ENCODE assay signal across 32 cellular contexts in the genomic region with DNA sequence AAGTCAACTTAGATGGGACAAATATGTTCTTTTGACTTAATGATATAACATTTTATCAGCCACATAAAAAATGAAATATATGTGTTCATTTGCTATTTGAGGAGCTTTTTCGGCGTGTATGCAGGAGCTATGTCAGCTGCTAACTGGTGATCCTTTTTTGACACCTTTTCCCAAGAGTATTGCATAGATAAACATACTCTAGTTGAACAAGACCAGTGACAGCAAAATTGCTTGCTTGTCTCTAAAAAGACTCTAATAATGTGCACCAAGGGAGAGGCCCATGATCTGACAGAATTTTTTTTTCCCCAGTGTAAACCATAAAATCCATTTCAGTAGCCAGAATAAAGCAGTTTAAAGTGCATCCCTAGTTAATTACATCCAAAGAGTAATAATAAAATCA.
"Had no signal": no experiment of that assay in that cellular context is flagged by ENCODE, and none has a peak within 500 bp of the region (broad histone marks: within the 10 kb centered on the region; RNA-seq: fewer than 3 reads in every experiment).

No MANE protein-coding gene starts in this region.

- H3K4me3 ChIP-seq: neural progenitor cell, ovary, psoas muscle, right lobe of liver, sigmoid colon, spleen, suprapubic skin, testis, tibial artery, transverse colon, upper lobe of right lung, uterus had no signal

- DNase-seq: naive thymus-derived CD8-positive, alpha-beta T cell; nephron progenitor cell; occipital lobe; ovary; posterior cingulate gyrus; psoas muscle; right cardiac atrium; right lobe of liver; sigmoid colon; small intestine; spleen; stimulated activated CD4-positive, alpha-beta T cell treated with anti-CD3 and anti-CD28 coated beads, Interleukin-12 subunit alpha, Interleukin-12 subunit beta, amount 100 ng/mL, for 4 hours; stimulated activated CD4-positive, alpha-beta T cell treated with anti-CD3 and anti-CD28 coated beads, Interleukin-1b, Interleukin-23, amount 100 ng/mL, for 48 hours; stimulated activated CD4-positive, alpha-beta T cell treated with anti-CD3 and anti-CD28 coated beads, Interleukin-4, amount 100 ng/mL, for 1 hour; stimulated activated CD4-positive, alpha-beta T cell treated with anti-CD3 and anti-CD28 coated beads, Interleukin-4, amount 100 ng/mL, for 4 hours; stimulated activated CD8-positive, alpha-beta memory T cell treated with anti-CD3 and anti-CD28 coated beads, Interleukin-4, amount 100 ng/mL, for 48 hours; stimulated activated naive CD4-positive, alpha-beta T cell; stimulated activated naive CD8-positive, alpha-beta T cell treated with anti-CD3 and anti-CD28 coated beads, Interleukin-15, amount 100 ng/mL, for 72 hours; stimulated activated naive CD8-positive, alpha-beta T cell treated with anti-CD3 and anti-CD28 coated beads, Interleukin-15, Interleukin-2, amounts not matched to agents 100 U/mL and 50 U/mL, for 24 hours; substantia nigra; testis; tibial artery; transverse colon; upper lobe of right lung; uterus had no signal

- ATAC-seq: naive thymus-derived CD8-positive, alpha-beta T cell; natural killer cell treated with Interleukin-12 subunit alpha and Interleukin-12 subunit beta and Interleukin-15 and Interleukin-18, amount 100 ng/mL, for 72 hours; psoas muscle; right cardiac atrium; right lobe of liver; stimulated activated memory B cell treated with anti-CD40 and anti-IgM and Interleukin-4, amounts not matched to agents 10 μg/mL and 1 μg/mL and 100 μg/mL, for 72 hours; stimulated activated naive CD8-positive, alpha-beta T cell treated with anti-CD3 and anti-CD28 coated beads, Interleukin-15, amount 100 ng/mL, for 72 hours; stimulated activated naive CD8-positive, alpha-beta T cell treated with anti-CD3 and anti-CD28 coated beads, Interleukin-15, Interleukin-2, amounts not matched to agents 100 U/mL and 50 U/mL, for 24 hours; upper lobe of right lung had no signal

- H3K36me3 ChIP-seq: neural progenitor cell, ovary, right lobe of liver, sigmoid colon, spleen, suprapubic skin, tibial artery, transverse colon, upper lobe of right lung, uterus had no signal

- H3K36me3 Mint-ChIP-seq: natural killer cell treated with Interleukin-12 subunit alpha and Interleukin-12 subunit beta and Interleukin-15 and Interleukin-18, amount 100 ng/mL, for 72 hours; stimulated activated memory B cell treated with anti-CD40 and anti-IgM and Interleukin-4, amounts not matched to agents 10 μg/mL and 1 μg/mL and 100 μg/mL, for 72 hours; type B pancreatic cell had no signal

- H3K4me1 Mint-ChIP-seq: naive thymus-derived CD8-positive, alpha-beta T cell; nephron progenitor cell; neural progenitor cell; stimulated activated memory B cell treated with anti-CD40 and anti-IgM and Interleukin-4, amounts not matched to agents 10 μg/mL and 1 μg/mL and 100 μg/mL, for 72 hours; stimulated activated naive CD8-positive, alpha-beta T cell treated with anti-CD3 and anti-CD28 coated beads, Interleukin-15, amount 100 ng/mL, for 72 hours had no signal

- H3K9me3 ChIP-seq: ovary, psoas muscle, right lobe of liver, sigmoid colon, spleen, suprapubic skin, testis, tibial artery, transverse colon, upper lobe of right lung, uterus had no signal

- H3K79me2 ChIP-seq: parathyroid adenoma had no signal

- H3K4me1 ChIP-seq: neural progenitor cell, parathyroid adenoma, psoas muscle, right lobe of liver, sigmoid colon, spleen, suprapubic skin, testis, tibial artery, transverse colon, upper lobe of right lung, uterus had no signal

- H3K4me2 ChIP-seq: neural progenitor cell had no signal

- H3K27ac ChIP-seq: neural progenitor cell, ovary, parathyroid adenoma, psoas muscle, right lobe of liver, sigmoid colon, spleen, suprapubic skin, testis, tibial artery, transverse colon, upper lobe of right lung, uterus had no signal

- H2AFZ ChIP-seq: neural progenitor cell, parathyroid adenoma had no signal

- H3K9ac ChIP-seq: neural progenitor cell, parathyroid adenoma had no signal

- H3K27me3 ChIP-seq: ovary, right lobe of liver, sigmoid colon, suprapubic skin, testis, tibial artery, transverse colon, upper lobe of right lung, uterus had no signal

- H3K4me3 Mint-ChIP-seq: naive thymus-derived CD8-positive, alpha-beta T cell; natural killer cell treated with Interleukin-12 subunit alpha and Interleukin-12 subunit beta and Interleukin-15 and Interleukin-18, amount 100 ng/mL, for 72 hours; nephron progenitor cell; neural progenitor cell; stimulated activated memory B cell treated with anti-CD40 and anti-IgM and Interleukin-4, amounts not matched to agents 10 μg/mL and 1 μg/mL and 100 μg/mL, for 72 hours; stimulated activated naive CD8-positive, alpha-beta T cell treated with anti-CD3 and anti-CD28 coated beads, Interleukin-15, amount 100 ng/mL, for 72 hours; type B pancreatic cell had no signal

- H3K9me3 Mint-ChIP-seq: nephron progenitor cell; neural progenitor cell; stimulated activated memory B cell treated with anti-CD40 and anti-IgM and Interleukin-4, amounts not matched to agents 10 μg/mL and 1 μg/mL and 100 μg/mL, for 72 hours; stimulated activated naive CD8-positive, alpha-beta T cell treated with anti-CD3 and anti-CD28 coated beads, Interleukin-15, amount 100 ng/mL, for 72 hours; type B pancreatic cell had no signal

- H3K27ac Mint-ChIP-seq: naive thymus-derived CD8-positive, alpha-beta T cell; natural killer cell treated with Interleukin-12 subunit alpha and Interleukin-12 subunit beta and Interleukin-15 and Interleukin-18, amount 100 ng/mL, for 72 hours; nephron progenitor cell; neural progenitor cell; progenitor cell of endocrine pancreas; stimulated activated memory B cell treated with anti-CD40 and anti-IgM and Interleukin-4, amounts not matched to agents 10 μg/mL and 1 μg/mL and 100 μg/mL, for 72 hours; stimulated activated naive CD8-positive, alpha-beta T cell treated with anti-CD3 and anti-CD28 coated beads, Interleukin-15, amount 100 ng/mL, for 72 hours; type B pancreatic cell had no signal
